ENCODE assay signal across 16 cellular contexts in the genomic region with DNA sequence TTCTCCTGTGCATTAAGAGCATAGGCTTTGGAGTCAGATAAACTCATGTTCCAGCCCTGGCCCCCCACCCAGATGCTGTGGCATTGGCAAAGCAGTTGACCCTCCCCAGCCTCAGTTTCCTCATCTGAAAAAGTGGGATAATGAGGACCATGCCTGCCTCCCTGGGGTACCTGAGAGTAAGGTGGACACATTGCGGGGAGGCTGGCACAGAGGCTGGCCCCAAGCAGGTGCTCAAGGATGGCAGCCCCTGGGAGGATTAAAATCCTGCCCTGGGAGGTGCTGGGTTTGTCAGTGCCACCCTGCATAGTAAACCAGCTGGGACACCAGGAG. TPM values are rescaled to one million over a fixed set of nuclear protein-coding genes. Genes with fewer than 3 reads are reported as not detected.
"Had no signal": no experiment of that assay in that cellular context is flagged by ENCODE, and none has a peak within 500 bp of the region (broad histone marks: within the 10 kb centered on the region; RNA-seq: fewer than 3 reads in every experiment).

No MANE protein-coding gene starts in this region.

- H3K27ac ChIP-seq: coronary artery, esophagus squamous epithelium, gastrocnemius medialis, sigmoid colon, testis, uterus had no signal

- H3K4me3 Mint-ChIP-seq: activated B cell treated with CpG ODN at 0.5 μM for 24 hours; activated CD4-positive, alpha-beta T cell treated with anti-CD3 and anti-CD28 coated beads for 36 hours; activated naive CD8-positive, alpha-beta T cell treated with anti-CD3 and anti-CD28 coated beads, Interleukin-2, amount 50 U/mL, for 24 hours; nephron progenitor cell; stimulated activated naive B cell treated with anti-CD40 and anti-IgM and Interleukin-4, amounts not matched to agents 10 μg/mL and 1 μg/mL and 100 μg/mL, for 72 hours had no signal

- H3K9me3 ChIP-seq: esophagus squamous epithelium, gastrocnemius medialis, sigmoid colon, testis, uterus had no signal

- DNase-seq: esophagus squamous epithelium had no signal

- H3K27ac Mint-ChIP-seq: activated B cell treated with CpG ODN at 0.5 μM for 24 hours; activated CD4-positive, alpha-beta T cell treated with anti-CD3 and anti-CD28 coated beads for 36 hours; activated naive CD8-positive, alpha-beta T cell treated with anti-CD3 and anti-CD28 coated beads, Interleukin-2, amount 50 U/mL, for 24 hours; nephron progenitor cell; stimulated activated naive B cell treated with anti-CD40 and anti-IgM and Interleukin-4, amounts not matched to agents 10 μg/mL and 1 μg/mL and 100 μg/mL, for 72 hours had no signal

- H3K36me3 ChIP-seq: esophagus squamous epithelium, gastrocnemius medialis, sigmoid colon, uterus had no signal

- H3K9me3 Mint-ChIP-seq: activated B cell treated with CpG ODN at 0.5 μM for 24 hours; activated naive CD8-positive, alpha-beta T cell treated with anti-CD3 and anti-CD28 coated beads, Interleukin-2, amount 50 U/mL, for 24 hours; nephron progenitor cell; stimulated activated naive B cell treated with anti-CD40 and anti-IgM and Interleukin-4, amounts not matched to agents 10 μg/mL and 1 μg/mL and 100 μg/mL, for 72 hours had no signal

- H3K4me3 ChIP-seq: sigmoid colon, uterus had no signal

- H3K36me3 Mint-ChIP-seq: stimulated activated naive B cell treated with anti-CD40 and anti-IgM and Interleukin-4, amounts not matched to agents 10 μg/mL and 1 μg/mL and 100 μg/mL, for 72 hours had no signal

- H3K27me3 ChIP-seq: testis had no signal

RNA-seq across cellular contexts. Expression of a gene that starts 11.8 kb away (rescaled TPM):
- total RNA-seq: activated CD4-positive, alpha-beta T cell treated with anti-CD3 and anti-CD28 coated beads for 36 hours; esophagus squamous epithelium; gastrocnemius medialis; left cardiac atrium; myocyte; omental fat pad; renal cortical epithelial cell; sigmoid colon; smooth muscle cell; uterus had no signal
- polyA plus RNA-seq: sigmoid colon, smooth muscle cell had no signal
